20 cellular contexts compared by ENCODE assay signal in the genomic region with DNA sequence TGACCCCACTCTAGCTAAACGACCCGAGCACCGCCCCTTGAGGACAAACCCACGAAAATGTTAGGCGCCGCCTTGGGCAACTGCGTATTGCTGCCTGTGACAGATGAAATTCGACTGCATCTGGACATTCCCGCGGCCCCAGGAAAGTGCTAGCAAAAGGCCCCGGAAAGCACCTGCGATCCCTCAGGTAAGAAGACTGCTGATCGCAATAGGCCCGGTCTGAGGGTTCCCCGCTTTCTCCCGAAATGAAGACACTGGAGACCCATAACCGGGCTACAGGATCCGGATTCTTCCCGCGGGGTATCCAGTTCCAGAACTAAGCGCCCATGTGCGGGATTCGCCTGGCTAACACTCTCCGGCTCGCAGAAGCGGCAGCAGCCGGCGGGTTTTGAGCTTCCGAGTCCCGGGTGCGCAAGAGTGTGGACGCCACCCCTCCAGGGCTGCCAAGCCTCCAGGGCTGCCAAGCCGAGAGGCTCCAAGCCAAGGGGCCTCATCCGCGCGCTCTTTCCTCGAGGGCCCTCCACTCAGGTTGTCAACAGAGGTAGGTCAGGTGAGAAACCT.
DNase-seq lines count a peak whose midpoint lies in the region; ATAC-seq, FAIRE-seq and TF ChIP-seq lines count a peak whose summit lies in the region.
"Had no signal": no experiment of that assay in that cellular context is flagged by ENCODE, and none has a peak within 500 bp of the region (broad histone marks: within the 10 kb centered on the region; RNA-seq: fewer than 3 reads in every experiment).

No MANE protein-coding gene starts in this region.

- H3K4me3 ChIP-seq in HUES64 (ENCODE audit: low read length) (peak overlapping the region; percentile 72), endodermal cell (ENCODE audit: low read length) (peak overlapping the region; percentile 86), keratinocyte (ENCODE audit: control insufficient read depth in 2 of 3, extremely low read depth in 1 of 3, insufficient read depth in 2 of 3, low read depth in 1 of 3, low read length in 3 of 3) (peak overlapping the region in 2 of 3 experiments; percentile 6 to 64), body of pancreas (no peak overlapping the region)
- H3K4me3 ChIP-seq: hepatocyte, right lobe of liver had no signal

- H3K9me3 ChIP-seq in HUES64 (ENCODE audit: insufficient read depth, low read depth, low read length) (no peaks in the 10 kb centered on the region), endodermal cell (ENCODE audit: control insufficient read depth, low read length) (peaks cover 11% of the 10 kb centered on the region), keratinocyte (ENCODE audit: control insufficient read depth, low read depth, low read length) (no peaks in the 10 kb centered on the region), body of pancreas (no peaks in the 10 kb centered on the region)
- H3K9me3 ChIP-seq: right lobe of liver had no signal

- H3K79me2 ChIP-seq in keratinocyte (ENCODE audit: control insufficient read depth, insufficient read depth, low read length) = no peaks in the 10 kb centered on the region
- H3K79me2 ChIP-seq: hepatocyte had no signal

- intact Hi-C loops in body of pancreas (cut with DNase I) = no loop called here

- no peak for DNase-seq in endodermal cell
- DNase-seq in keratinocyte (ENCODE audit: low read depth, low spot score) = no peak
- DNase-seq in retina = peak; percentile 30
- DNase-seq in DMS153 treated with DMSO at 0.1 percent for 48 hours (lab: John Stamatoyannopoulos, UW; ENCODE audit: unreplicated experiment) = no peak
- no peak for DNase-seq in stimulated activated CD4-positive, alpha-beta T cell treated with anti-CD3 and anti-CD28 coated beads, Interleukin-15, amount 100 ng/mL, for 24 hours
- no peak for DNase-seq in AG08395 (ENCODE audit: low spot score)
- no peak for DNase-seq in body of pancreas
- DNase-seq: activated CD4-positive, alpha-beta T cell treated with anti-CD3 and anti-CD28 coated beads, Interleukin-2, amount 50 U/mL, for 48 hours; activated naive CD4-positive, alpha-beta T cell; EL; NCI-H1105; NCI-H526; occipital lobe; right lobe of liver; T-helper 17 cell had no signal

- H3K27me3 Mint-ChIP-seq in endodermal cell (ENCODE audit: insufficient read depth) = peaks cover 69% of the 10 kb centered on the region

- H3K9me3 Mint-ChIP-seq in endodermal cell = no peaks in the 10 kb centered on the region

- no peaks in the 10 kb centered on the region for H4K20me1 ChIP-seq in keratinocyte (ENCODE audit: control insufficient read depth, extremely low read depth, insufficient read depth, low read length)

- dilution Hi-C loops in keratinocyte (cut with MboI; ENCODE audit: extremely low pct_ligation_motif_present, low sequenced_read_pairs) = no loop called here

- H3K27ac Mint-ChIP-seq in endodermal cell = no peak overlapping the region
- H3K27ac Mint-ChIP-seq: stimulated activated memory B cell treated with anti-CD40 and anti-IgM and Interleukin-4, amounts not matched to agents 10 μg/mL and 1 μg/mL and 100 μg/mL, for 72 hours; T-helper 17 cell had no signal

- no peak for TF ChIP-seq POLR2A in body of pancreas (IDR thresholded peaks at IDR 0.05)

- H3K27ac ChIP-seq in HUES64 (ENCODE audit: low read depth, low read length) (no peak overlapping the region), endodermal cell (ENCODE audit: low read depth, low read length) (no peak overlapping the region), keratinocyte (ENCODE audit: control insufficient read depth, insufficient read depth, low read length) (no peak overlapping the region), body of pancreas (no peak overlapping the region)
- H3K27ac ChIP-seq: hepatocyte, right lobe of liver had no signal

- H3K4me3 Mint-ChIP-seq in endodermal cell = peak overlapping the region; percentile 56
- H3K4me3 Mint-ChIP-seq: stimulated activated memory B cell treated with anti-CD40 and anti-IgM and Interleukin-4, amounts not matched to agents 10 μg/mL and 1 μg/mL and 100 μg/mL, for 72 hours; T-helper 17 cell had no signal

- 1% methylated on average over 37 of the region's 37 CpGs for WGBS in HUES64
- WGBS in endodermal cell (ENCODE audit: insufficient coverage in 1 of 2, insufficient read length in 1 of 2), 2 experiments = 1 to 2% methylated on average over 31 to 37 of the region's 37 CpGs
- WGBS in body of pancreas, 2 donors = 0 to 12% methylated on average over 5 to 37 of the region's 37 CpGs

- H3K36me3 Mint-ChIP-seq in endodermal cell (ENCODE audit: low read depth) = no peaks in the 10 kb centered on the region
- H3K36me3 Mint-ChIP-seq: stimulated activated memory B cell treated with anti-CD40 and anti-IgM and Interleukin-4, amounts not matched to agents 10 μg/mL and 1 μg/mL and 100 μg/mL, for 72 hours had no signal

- H3K9me1 ChIP-seq in keratinocyte (ENCODE audit: control insufficient read depth, extremely low read depth, insufficient read depth, low read length) = no peaks in the 10 kb centered on the region

- ATAC-seq in body of pancreas = no peak
- ATAC-seq: left lobe of liver; right lobe of liver; stimulated activated memory B cell treated with anti-CD40 and anti-IgM and Interleukin-4, amounts not matched to agents 10 μg/mL and 1 μg/mL and 100 μg/mL, for 72 hours; T-helper 17 cell had no signal

- H3K4me1 ChIP-seq in HUES64 (ENCODE audit: insufficient read depth, low read length) (0 out of 2 replicates have a peak, but pooled peaks cover 5% of the 10 kb centered on the region), endodermal cell (ENCODE audit: control insufficient read depth, insufficient read depth, low read length) (no peaks in the 10 kb centered on the region), keratinocyte (ENCODE audit: control insufficient read depth, extremely low read depth, insufficient read depth, low read length) (peaks cover 3% of the 10 kb centered on the region), body of pancreas (peaks cover 6% of the 10 kb centered on the region)
- H3K4me1 ChIP-seq: right lobe of liver had no signal

- H3K27me3 ChIP-seq in HUES64 (ENCODE audit: insufficient read depth, low read length) (peaks cover 89% of the 10 kb centered on the region), endodermal cell (ENCODE audit: control insufficient read depth, insufficient read depth, low read length, poor library complexity, severe bottlenecking) (peaks cover 92% of the 10 kb centered on the region), keratinocyte (ENCODE audit: control insufficient read depth, extremely low read depth, insufficient read depth, low read length) (peaks cover 18% of the 10 kb centered on the region), body of pancreas (peaks cover 0 to 23% of the 10 kb centered on the region in 2 donors)
- H3K27me3 ChIP-seq: hepatocyte had no signal

- H3K36me3 ChIP-seq in HUES64 (ENCODE audit: insufficient read depth, low read length) (no peaks in the 10 kb centered on the region), endodermal cell (ENCODE audit: control insufficient read depth, insufficient read depth, low read length) (no peaks in the 10 kb centered on the region), keratinocyte (ENCODE audit: control insufficient read depth in 2 of 2, extremely low read depth in 1 of 2, insufficient read depth in 2 of 2, low read length in 2 of 2) (no peaks in the 10 kb centered on the region), body of pancreas (replicated peaks in 1 of 2; ENCODE audit: insufficient read depth in 1 of 2, low read depth in 2 of 2) (no peaks in the 10 kb centered on the region)
- H3K36me3 ChIP-seq: right lobe of liver had no signal

- H2AFZ ChIP-seq in keratinocyte (ENCODE audit: control insufficient read depth, low read length) = peak overlapping the region; percentile 19
- H2AFZ ChIP-seq: hepatocyte had no signal

- no peak for FAIRE-seq in keratinocyte (lab: Jason Lieb, UNC)
- FAIRE-seq: HTR-8/SVneo had no signal

- no peaks in the 10 kb centered on the region for H3K4me1 Mint-ChIP-seq in endodermal cell

- peak overlapping the region; percentile 71 for H3K4me2 ChIP-seq in keratinocyte (ENCODE audit: control insufficient read depth, extremely low read depth, insufficient read depth, low read depth, low read length)
- H3K4me2 ChIP-seq: hepatocyte had no signal

- no peak for TF ChIP-seq CTCF in endodermal cell (conservative IDR thresholded peaks at IDR 0.05)
- no peak for TF ChIP-seq CTCF in keratinocyte (optimal IDR thresholded peaks at IDR 0.05 in 1 of 3, IDR thresholded peaks at IDR 0.05 in 1 of 3, conservative IDR thresholded peaks at IDR 0.05 in 1 of 3; ENCODE audit: extremely low read depth in 1 of 3, insufficient read depth in 2 of 3, low read length in 3 of 3)
- TF ChIP-seq CTCF in body of pancreas (IDR thresholded peaks at IDR 0.05) = no peak

- H3K9ac ChIP-seq in HUES64 (ENCODE audit: low read depth, low read length) = no peak overlapping the region; the same call in 1 of the 2 replicates
- peak overlapping the region; percentile 19 for H3K9ac ChIP-seq in endodermal cell (ENCODE audit: extremely low read depth, low read length, poor library complexity, severe bottlenecking)
- H3K9ac ChIP-seq in keratinocyte (ENCODE audit: control insufficient read depth, extremely low read depth, insufficient read depth, low read length) = no peak overlapping the region

Comparison
In these comparisons a context has a peak if more than half of its experiments do, and no peak if none do; other contexts are left out.
1. H3K4me3 ChIP-seq: peak in HUES64 (single experiment), endodermal cell (single experiment) and keratinocyte (2 of 3); none in body of pancreas (0 of 2).